ENCODE assay signal across 1 cellular context in the genomic region with DNA sequence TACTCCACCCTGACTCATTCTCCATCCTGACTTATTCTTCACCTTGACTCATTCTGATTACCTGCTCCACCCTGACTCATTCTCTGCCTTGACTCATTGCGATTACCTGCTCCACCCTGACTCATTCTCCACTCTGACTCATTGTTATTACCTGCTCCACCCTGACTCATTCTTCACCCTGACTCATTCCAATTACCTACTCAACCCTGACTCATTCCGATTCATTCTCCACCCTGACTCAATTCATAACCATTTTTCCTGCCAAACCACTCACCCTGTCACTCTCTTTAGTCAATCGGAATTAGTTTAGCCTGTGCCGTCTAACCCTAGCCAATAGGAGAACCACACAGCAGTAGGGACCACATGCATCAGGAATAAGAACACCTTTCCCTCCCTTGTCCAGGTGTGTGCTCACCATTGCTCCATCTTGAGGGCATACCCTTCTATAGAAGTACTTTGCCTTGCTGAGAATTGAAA.
TF ChIP-seq lines count a peak whose summit lies in the region.

No MANE protein-coding gene starts in this region.

TF ChIP-seq in HEK293, 187 proteins besides CTCF, POLR2A, EP300 and RAD21 (continued from another document):
- no peak for TF ChIP-seq ZNF138 (tag by site-specific recombination; IDR thresholded peaks at IDR 0.05; ENCODE audit: borderline replicate concordance)
TF ChIP-seq in HEK293: peak in this region for 47.
